Comparison of ENCODE assay signal across 9 cellular contexts in genomic region chr6:41638002-41638800, GRCh38. TPM values are rescaled to one million over a fixed set of nuclear protein-coding genes. Genes with fewer than 3 reads are reported as not detected.
DNase-seq lines count a peak whose midpoint lies in the region; ATAC-seq, FAIRE-seq and TF ChIP-seq lines count a peak whose summit lies in the region.
"Had no signal": no experiment of that assay in that cellular context is flagged by ENCODE, and none has a peak within 500 bp of the region (broad histone marks: within the 10 kb centered on the region; RNA-seq: fewer than 3 reads in every experiment).

Gene MDFI (plus strand): TSS chr6:41638468. CDS start chr6:41638750, 282 bp downstream.

- H3K4me1 Mint-ChIP-seq in stimulated activated naive B cell treated with anti-CD40 and anti-IgM and Interleukin-4, amounts not matched to agents 10 μg/mL and 1 μg/mL and 100 μg/mL, for 72 hours: peaks cover 10 to 21% of the 10 kb centered on the region in 2 donors

- H3K27me3 Mint-ChIP-seq in stimulated activated naive B cell treated with anti-CD40 and anti-IgM and Interleukin-4, amounts not matched to agents 10 μg/mL and 1 μg/mL and 100 μg/mL, for 72 hours: peaks cover 67 to 83% of the 10 kb centered on the region in 2 donors

- no peak for TF ChIP-seq CTCF in GM12878 (IDR thresholded peaks at IDR 0.05 in 2 of 3, conservative IDR thresholded peaks at IDR 0.05 in 1 of 3; ENCODE audit: control insufficient read depth in 2 of 3, extremely low read depth in 1 of 3, insufficient read depth in 1 of 3, low read depth in 3 of 3, low read length in 3 of 3)
- TF ChIP-seq CTCF in kidney epithelial cell (IDR thresholded peaks at IDR 0.05; ENCODE audit: insufficient read depth, low read length, poor library complexity, severe bottlenecking): no peak

- H2AFZ ChIP-seq in GM12878 (ENCODE audit: control insufficient read depth, low read depth, low read length): no peak within 1 kb of the TSS

- no peaks in the 10 kb centered on the region for H3K9me3 Mint-ChIP-seq in stimulated activated naive B cell treated with anti-CD40 and anti-IgM and Interleukin-4, amounts not matched to agents 10 μg/mL and 1 μg/mL and 100 μg/mL, for 72 hours

- no peaks in the 10 kb centered on the region for H3K9me3 ChIP-seq in GM12878 (replicated peaks; ENCODE audit: control insufficient read depth, insufficient read depth, low read length)

- TF ChIP-seq EP300 in GM12878 (IDR thresholded peaks at IDR 0.05; ENCODE audit: borderline replicate concordance in 1 of 2, control insufficient read depth in 1 of 2, low read depth in 2 of 2, low read length in 2 of 2): no peak

- H3K36me3 ChIP-seq in GM12878 (ENCODE audit: control insufficient read depth in 2 of 2, insufficient read depth in 2 of 2, low read length in 1 of 2) (no peaks in the 10 kb centered on the region), kidney epithelial cell (ENCODE audit: control insufficient read depth, insufficient read depth, low read length) (no peaks in the 10 kb centered on the region)

- no peak within 1 kb of the TSS for H3K4me2 ChIP-seq in GM12878 (ENCODE audit: control insufficient read depth, insufficient read depth)

- H3K4me3 ChIP-seq in GM12878 (no peak within 1 kb of the TSS), kidney epithelial cell (ENCODE audit: low read depth, low read length) (peak within 1 kb of the TSS; percentile 48)

- ATAC-seq in GM12878 (no peak), GM19328 (IDR thresholded peaks at IDR 0.05; ENCODE audit: unreplicated experiment) (no peak)
- peak; percentile 28 to 40 for ATAC-seq in stimulated activated naive B cell treated with anti-CD40 and anti-IgM and Interleukin-4, amounts not matched to agents 10 μg/mL and 1 μg/mL and 100 μg/mL, for 72 hours (replicated peaks)

- intact Hi-C loops in GM12878 (cut with micrococcal nuclease; ENCODE audit: unreplicated experiment): no loop called here

- H3K9ac ChIP-seq in GM12878 (ENCODE audit: control insufficient read depth, insufficient read depth, low read length): no peak within 1 kb of the TSS

- H3K36me3 Mint-ChIP-seq in stimulated activated naive B cell treated with anti-CD40 and anti-IgM and Interleukin-4, amounts not matched to agents 10 μg/mL and 1 μg/mL and 100 μg/mL, for 72 hours: no peaks in the 10 kb centered on the region

- 18% methylated on average over 57 of the region's 75 CpGs for WGBS in GM12878 (ENCODE audit: insufficient coverage, insufficient replicate concordance, low lambda C conversion rate, missing lambda C conversion rate)

- SMC1A ChIA-PET in GM12878 (lab: Charles Lee; ENCODE audit: uncharacterized antibody, unreplicated experiment): no interaction called here

- peak within 1 kb of the TSS; percentile 72 to 75 for H3K4me3 Mint-ChIP-seq in stimulated activated naive B cell treated with anti-CD40 and anti-IgM and Interleukin-4, amounts not matched to agents 10 μg/mL and 1 μg/mL and 100 μg/mL, for 72 hours

- no peaks in the 10 kb centered on the region for H3K4me1 ChIP-seq in GM12878 (ENCODE audit: control insufficient read depth, insufficient read depth, low read length)

- no peak for TF ChIP-seq RAD21 in GM12878 (IDR thresholded peaks at IDR 0.05; ENCODE audit: insufficient read depth, low read depth, low read length)

- DNase-seq in DMS53 (lab: John Stamatoyannopoulos, UW) (peak; percentile 49), DMS53 treated with DMSO at 0.1 percent for 48 hours (lab: John Stamatoyannopoulos, UW; ENCODE audit: unreplicated experiment) (no peak), GM12878 (ENCODE audit: low read depth, low spot score) (no peak), kidney epithelial cell (ENCODE audit: low read depth) (no peak), T-helper 2 cell (no peak)
- no peak for DNase-seq in stimulated activated naive B cell treated with anti-CD40 and anti-IgM and Interleukin-4, amounts not matched to agents 10 μg/mL and 1 μg/mL and 100 μg/mL, for 72 hours
- no peak for DNase-seq in stimulated activated CD8-positive, alpha-beta memory T cell treated with anti-CD3 and anti-CD28 coated beads, Interleukin-4, amount 100 ng/mL, for 48 hours

- in situ Hi-C loops in GM12878 (cut with MboI): no loop called here

- no peak within 1 kb of the TSS for H3K27ac Mint-ChIP-seq in stimulated activated naive B cell treated with anti-CD40 and anti-IgM and Interleukin-4, amounts not matched to agents 10 μg/mL and 1 μg/mL and 100 μg/mL, for 72 hours

- POLR2A ChIA-PET in GM12878 (lab: Charles Lee): no interaction called here

- H3K27ac ChIP-seq in GM12878 (ENCODE audit: control insufficient read depth, insufficient read depth): no peak within 1 kb of the TSS

- BruUV-seq in GM12878 (replicated peaks; lab: Mats Ljungman, UMichigan): no TSS peak

- no peak for TF ChIP-seq POLR2A in GM12878 (IDR thresholded peaks at IDR 0.05; ENCODE audit: low read depth, low read length)

- RAD21 ChIA-PET in GM12878 (lab: Charles Lee; ENCODE audit: unreplicated experiment): no interaction called here

- H3K27me3 ChIP-seq in GM12878 (replicated peaks in 1 of 2; ENCODE audit: control insufficient read depth in 2 of 2, insufficient read depth in 2 of 2, low read length in 1 of 2) (peaks cover 10 to 18% of the 10 kb centered on the region in 2 experiments), kidney epithelial cell (ENCODE audit: control insufficient read depth, insufficient read depth, low read length) (peaks cover 27% of the 10 kb centered on the region)

- H4K20me1 ChIP-seq in GM12878 (ENCODE audit: control insufficient read depth, insufficient read depth): no peaks in the 10 kb centered on the region

- H3K79me2 ChIP-seq in GM12878 (ENCODE audit: control insufficient read depth, insufficient read depth, low read length): no peaks in the 10 kb centered on the region

- FAIRE-seq in GM12878 (lab: Jason Lieb, UNC): no peak

- CTCF ChIA-PET in GM12878 (lab: Yijun Ruan, JAX): no interaction called here

TF ChIP-seq in GM12878, 131 proteins besides CTCF, POLR2A, EP300 and RAD21:
- TF ChIP-seq SUZ12 (IDR thresholded peaks at IDR 0.05; ENCODE audit: unreplicated experiment) (peak; percentile 28), MTA2 (IDR thresholded peaks at IDR 0.05; ENCODE audit: low read depth) (no peak)

RNA-seq across cellular contexts. Expression of gene MDFI, which starts in this region (rescaled TPM):
- total RNA-seq in GM12878 (2013; cell fraction: nucleolus; rRNA removed): not detected in 2 replicates
- total RNA-seq in GM12878 (2014; rRNA removed) (not detected in 2 replicates), GM12878 (2014; rRNA removed; fragmentation: Illumina TruSeq; extraction: Trizol) (not detected in 2 replicates), GM12878 (2021) (not detected in 2 replicates), kidney epithelial cell (84.6 and 99.6 TPM in 2 replicates)
- polyA plus RNA-seq in GM12878 (2011; ENCODE audit: low read depth): not detected
- polyA plus RNA-seq in GM12878 (2011; rRNA removed) (not detected in 2 replicates), GM12878 (2014; fragmentation: Illumina TruSeq; extraction: Trizol) (not detected in 2 replicates), GM12878 (2014; fragmentation: Nextera tagmentation; extraction: Ambion mirVana) (not detected), GM12878 (2014; rRNA removed) (not detected in 2 replicates), GM12878 (2016; fragmentation: Nextera tagmentation; extraction: Ambion mirVana) (not detected)
- polyA plus RNA-seq in GM12878 (2011; cell fraction: cytosol; rRNA removed): not detected in 2 replicates
- polyA plus RNA-seq in GM12878 (2011; cell fraction: nucleus; rRNA removed): not detected in 2 replicates
- not detected in 2 replicates for polyA plus RNA-seq in GM12878 (2012)
- polyA minus RNA-seq in GM12878 (2011; rRNA and poly(A)+ RNA removed): not detected in 2 replicates
- not detected in 2 replicates for polyA minus RNA-seq in GM12878 (2011; cell fraction: cytosol; rRNA and poly(A)+ RNA removed)
- not detected in 2 replicates for polyA minus RNA-seq in GM12878 (2011; cell fraction: nucleus; rRNA and poly(A)+ RNA removed)
- total RNA-seq: A172 had no signal

Comparison
In these comparisons a context has a peak if more than half of its experiments do, and no peak if none do; other contexts are left out.
1. RNA of gene MDFI (total RNA-seq): 84.6 to 99.6 TPM in kidney epithelial cell; not detected in GM12878; every median in the first group is over 10 times any median in the second.
2. ATAC-seq: peak in stimulated activated naive B cell treated with anti-CD40 and anti-IgM and Interleukin-4, amounts not matched to agents 10 μg/mL and 1 μg/mL and 100 μg/mL, for 72 hours (2 of 2); none in GM12878 (single experiment) and GM19328 (single experiment).